9 cellular contexts compared by ENCODE assay signal in genomic region chr10:75043256-75044121, GRCh38.
DNase-seq lines count a peak whose midpoint lies in the region; ATAC-seq and FAIRE-seq lines count a peak whose summit lies in the region.
"Had no signal": no experiment of that assay in that cellular context is flagged by ENCODE, and none has a peak within 500 bp of the region (broad histone marks: within the 10 kb centered on the region; RNA-seq: fewer than 3 reads in every experiment).

No MANE protein-coding gene starts in this region.

- ATAC-seq in HG02973 (IDR thresholded peaks at IDR 0.05; ENCODE audit: unreplicated experiment): no peak
- no peak for ATAC-seq in HG02571 (IDR thresholded peaks at IDR 0.05; ENCODE audit: unreplicated experiment)

- H3K4me3 Mint-ChIP-seq in immature natural killer cell: peak overlapping the region; percentile 42 to 74 (median 62)

- H3K4me1 Mint-ChIP-seq in immature natural killer cell: peaks cover 8 to 11% of the 10 kb centered on the region in 2 donors

- DNase-seq in Kasumi-1 (lab: John Stamatoyannopoulos, UW) (peak; percentile 77 to 78), immature natural killer cell (peak; percentile 18 to 41 (median 35)), urothelium cell line (ENCODE audit: low spot score) (no peak), NOMO-1 (lab: John Stamatoyannopoulos, UW; ENCODE audit: unreplicated experiment in 2 of 2) (no peak)
- peak; percentile 48 for DNase-seq in activated T-cell treated with anti-CD3 and anti-CD28 coated beads, Interleukin-2, amount 50 U/mL, for 1 hour
- peak; percentile 36 for DNase-seq in stimulated activated CD8-positive, alpha-beta memory T cell treated with anti-CD3 and anti-CD28 coated beads, Interleukin-7, amount 100 ng/mL, for 24 hours (ENCODE audit: low read depth)
- DNase-seq: NCI-H345 had no signal

- no peaks in the 10 kb centered on the region for H3K36me3 Mint-ChIP-seq in immature natural killer cell

- no peaks in the 10 kb centered on the region for H3K9me3 Mint-ChIP-seq in immature natural killer cell

- no peak for FAIRE-seq in urothelium cell line (lab: Jason Lieb, UNC)

- peak overlapping the region in 1 of 6 donors; percentile 62 for H3K27ac Mint-ChIP-seq in immature natural killer cell

- peaks cover 2 to 5% (median 3%) of the 10 kb centered on the region in 3 donors for H3K27me3 Mint-ChIP-seq in immature natural killer cell (ENCODE audit: low read depth in 3 of 3)

Comparison
In these comparisons a context has a peak if more than half of its experiments do, and no peak if none do; other contexts are left out.
1. DNase-seq: peak in Kasumi-1 (2 of 2), activated T-cell treated with anti-CD3 and anti-CD28 coated beads, Interleukin-2, amount 50 U/mL, for 1 hour (single experiment), immature natural killer cell (3 of 3) and stimulated activated CD8-positive, alpha-beta memory T cell treated with anti-CD3 and anti-CD28 coated beads, Interleukin-7, amount 100 ng/mL, for 24 hours (single experiment); none in urothelium cell line (single experiment) and NOMO-1 (0 of 2).